In genomic region chrX:805988-806387, GRCh38 we compare ENCODE assay signal across 15 cellular contexts.
DNase-seq lines count a peak whose midpoint lies in the region; ATAC-seq and TF ChIP-seq lines count a peak whose summit lies in the region.
"Had no signal": no experiment of that assay in that cellular context is flagged by ENCODE, and none has a peak within 500 bp of the region (broad histone marks: within the 10 kb centered on the region; RNA-seq: fewer than 3 reads in every experiment).

No MANE protein-coding gene starts in this region.

- H3K4me1 Mint-ChIP-seq in endothelial cell (ENCODE audit: unreplicated experiment) (no peaks in the 10 kb centered on the region), neural progenitor cell (peaks cover 2% of the 10 kb centered on the region)
- H3K4me1 Mint-ChIP-seq: CD14-positive monocyte had no signal

- DNase-seq in endothelial cell (ENCODE audit: low spot score) = no peak
- DNase-seq in neural progenitor cell (ENCODE audit: low spot score) = no peak
- no peak for DNase-seq in NCI-H1048 (lab: John Stamatoyannopoulos, UW)
- no peak for DNase-seq in RWPE1 (ENCODE audit: low spot score)
- DNase-seq: AML-193; CD4-positive, alpha-beta memory T cell; DMS153; DMS79; GDM1 had no signal

- H3K27me3 Mint-ChIP-seq in endothelial cell (ENCODE audit: unreplicated experiment) (peaks cover 9% of the 10 kb centered on the region), neural progenitor cell (ENCODE audit: insufficient read depth, low read depth) (peaks cover 10% of the 10 kb centered on the region)

- H3K9me3 Mint-ChIP-seq in endothelial cell (ENCODE audit: unreplicated experiment) (peaks cover 38% of the 10 kb centered on the region), neural progenitor cell (peaks cover 7% of the 10 kb centered on the region)

- POLR2A ChIA-PET in HEK293 (lab: Yijun Ruan, JAX) (no interaction called here), RWPE1 (lab: Yijun Ruan, JAX; ENCODE audit: low non-redundant PET) (no interaction called here)

- peak overlapping the region; percentile 29 for H3K4me3 Mint-ChIP-seq in endothelial cell (ENCODE audit: unreplicated experiment)
- H3K4me3 Mint-ChIP-seq in neural progenitor cell = no peak overlapping the region

- H3K9me3 ChIP-seq in HEK293 (ENCODE audit: control insufficient read depth, insufficient read depth, low read depth, low read length) (no peaks in the 10 kb centered on the region), neural progenitor cell (ENCODE audit: low read depth) (no peaks in the 10 kb centered on the region)
- H3K9me3 ChIP-seq: A549 had no signal

- H3K4me3 ChIP-seq in HEK293 (ENCODE audit: low read depth, low read length) (no peak overlapping the region), neural progenitor cell (no peak overlapping the region)
- H3K4me3 ChIP-seq: A549, HAP-1 had no signal

- no peaks in the 10 kb centered on the region for H3K27me3 ChIP-seq in neural progenitor cell

- H3F3A ChIP-seq in neural progenitor cell (ENCODE audit: low read depth) = peaks cover 12% of the 10 kb centered on the region

- H3K4me1 ChIP-seq in HEK293 (ENCODE audit: control insufficient read depth, insufficient read depth, low read length) (no peaks in the 10 kb centered on the region), neural progenitor cell (peaks cover 18% of the 10 kb centered on the region)
- H3K4me1 ChIP-seq: A549, HAP-1 had no signal

- peak overlapping the region; percentile 69 for H3K4me2 ChIP-seq in neural progenitor cell
- H3K4me2 ChIP-seq: A549 had no signal

- H3K36me3 Mint-ChIP-seq in endothelial cell (ENCODE audit: low read depth, unreplicated experiment) (peaks cover 12% of the 10 kb centered on the region), neural progenitor cell (no peaks in the 10 kb centered on the region)
- H3K36me3 Mint-ChIP-seq: CD14-positive monocyte; CD4-positive, alpha-beta memory T cell had no signal

- H4K20me1 ChIP-seq in neural progenitor cell (ENCODE audit: low read depth) = no peaks in the 10 kb centered on the region

- no peak for ATAC-seq in GM21381 (IDR thresholded peaks at IDR 0.05; ENCODE audit: unreplicated experiment)

- H3K27ac Mint-ChIP-seq in endothelial cell (ENCODE audit: unreplicated experiment) (no peak overlapping the region), neural progenitor cell (no peak overlapping the region)
- H3K27ac Mint-ChIP-seq: CD14-positive monocyte; CD4-positive, alpha-beta memory T cell had no signal

- H3K36me3 ChIP-seq in HEK293 (ENCODE audit: control insufficient read depth in 2 of 2, insufficient read depth in 1 of 2, low read length in 2 of 2) (no peaks in the 10 kb centered on the region), neural progenitor cell (no peaks in the 10 kb centered on the region)
- H3K36me3 ChIP-seq: HAP-1 had no signal

- no peak overlapping the region for H3K9ac ChIP-seq in neural progenitor cell

- no peaks in the 10 kb centered on the region for H3K79me2 ChIP-seq in neural progenitor cell (ENCODE audit: low read depth)

- TF ChIP-seq CTCF in HEK293 (tag by site-specific recombination; IDR thresholded peaks at IDR 0.05) (no peak), endothelial cell (IDR thresholded peaks at IDR 0.05; ENCODE audit: unreplicated experiment) (no peak), neural progenitor cell (IDR thresholded peaks at IDR 0.05) (no peak), RWPE1 (conservative IDR thresholded peaks at IDR 0.05; ENCODE audit: low read depth) (no peak)

- H3K27ac ChIP-seq in HEK293 (ENCODE audit: extremely low read depth, low read depth, low read length) = no peak overlapping the region
- H3K27ac ChIP-seq in neural progenitor cell = no peak overlapping the region
- no peak overlapping the region for H3K27ac ChIP-seq in RWPE1
- H3K27ac ChIP-seq: A549, HL-60 had no signal

- CTCF ChIA-PET in HEK293 (lab: Yijun Ruan, JAX) (no interaction called here), RWPE1 (lab: Yijun Ruan, JAX) (no interaction called here)

- H2AFZ ChIP-seq in neural progenitor cell (replicated peaks) = peak overlapping the region; percentile 72

TF ChIP-seq in HEK293, 187 proteins besides CTCF, POLR2A, EP300 and RAD21:
- TF ChIP-seq SCRT1 (tag by site-specific recombination; IDR thresholded peaks at IDR 0.05; ENCODE audit: borderline replicate concordance) = peak; percentile 63; the same call in 1 of the 2 replicates
- TF ChIP-seq PRDM1 (tag by site-specific recombination; IDR thresholded peaks at IDR 0.05) = no peak
